In the genomic region with DNA sequence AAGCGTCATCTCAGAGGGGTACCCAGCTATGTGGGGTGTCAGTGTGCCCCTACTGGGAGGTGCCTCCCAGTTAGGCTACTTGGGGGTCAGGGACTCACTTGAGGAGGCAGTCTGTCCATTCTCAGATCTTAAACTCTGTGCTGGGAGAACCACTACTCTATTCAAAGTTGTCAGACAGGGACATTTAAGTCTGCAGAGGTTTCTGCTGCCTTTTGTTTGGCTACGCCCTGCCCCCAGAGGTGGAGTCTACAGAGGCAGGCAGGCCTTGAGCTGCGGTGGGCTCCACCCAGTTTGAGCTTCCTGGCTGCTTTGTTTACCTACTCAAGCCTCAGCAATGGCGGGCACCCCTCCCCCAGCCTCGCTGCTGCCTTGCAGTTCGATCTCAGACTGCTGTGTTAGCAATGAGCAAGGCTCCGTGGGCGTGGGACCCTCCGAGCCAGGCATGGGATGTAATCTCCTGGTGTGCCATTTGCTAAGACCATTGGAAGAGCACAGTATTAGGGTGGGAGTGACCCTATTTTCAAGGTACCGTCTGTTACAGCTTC, we compare ENCODE assay signal across 1 cellular context. TPM values are rescaled to one million over a fixed set of nuclear protein-coding genes. Genes with fewer than 3 reads are reported as not detected.
"Had no signal": no experiment of that assay in that cellular context is flagged by ENCODE, and none has a peak within 500 bp of the region (broad histone marks: within the 10 kb centered on the region; RNA-seq: fewer than 3 reads in every experiment).

No MANE protein-coding gene starts in this region.

RNA-seq across cellular contexts. Expression of a gene that starts 40.4 kb away (rescaled TPM):
- total RNA-seq: OCI-LY7 had no signal
